Comparison of ENCODE assay signal across 27 cellular contexts in the genomic region with DNA sequence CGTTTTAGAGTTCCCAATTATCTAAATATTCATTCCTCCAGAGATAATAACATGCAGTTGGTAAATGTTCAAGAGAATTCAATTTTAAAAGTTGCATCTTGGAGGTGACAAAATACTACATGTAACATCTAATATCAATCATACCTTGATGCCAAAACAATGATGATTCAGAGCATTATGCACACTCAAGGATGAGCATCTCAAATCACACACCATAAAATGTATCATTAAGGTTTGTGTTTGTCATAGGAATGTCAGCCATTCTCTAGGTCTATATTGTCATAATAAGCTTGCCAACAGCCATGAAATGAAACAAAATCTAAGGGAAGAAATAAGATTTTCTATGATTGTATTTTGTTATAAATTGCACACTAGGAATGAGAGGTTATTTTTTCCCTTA.
"Had no signal": no experiment of that assay in that cellular context is flagged by ENCODE, and none has a peak within 500 bp of the region (broad histone marks: within the 10 kb centered on the region; RNA-seq: fewer than 3 reads in every experiment).

No MANE protein-coding gene starts in this region.

- H3K9me3 ChIP-seq: stomach, suprapubic skin, testis, thoracic aorta, thyroid gland, tibial artery, tibial nerve, transverse colon, upper lobe of left lung, upper lobe of right lung, uterus, vagina had no signal

- H3K4me3 Mint-ChIP-seq: stimulated activated effector memory CD8-positive, alpha-beta T cell treated with anti-CD3 and anti-CD28 coated beads, Interleukin-12 subunit alpha, Interleukin-12 subunit beta, amount 100 ng/mL, for 72 hours; stimulated activated memory B cell treated with anti-CD40 and anti-IgM and Interleukin-4, amounts not matched to agents 10 μg/mL and 1 μg/mL and 100 μg/mL, for 72 hours; stimulated activated naive B cell treated with anti-CD40 and anti-IgM and Interleukin-4, amounts not matched to agents 10 μg/mL and 1 μg/mL and 100 μg/mL, for 72 hours; stimulated activated naive CD8-positive, alpha-beta T cell treated with anti-CD3 and anti-CD28 coated beads, Interleukin-15, amount 100 ng/mL, for 72 hours; stimulated activated naive CD8-positive, alpha-beta T cell treated with anti-CD3 and anti-CD28 coated beads, Interleukin-15, Interleukin-2, amounts not matched to agents 100 ng/mL and 50 ng/mL, for 24 hours; type B pancreatic cell had no signal

- H3K4me3 ChIP-seq: stomach, suprapubic skin, testis, thoracic aorta, thyroid gland, tibial artery, tibial nerve, transverse colon, upper lobe of left lung, upper lobe of right lung, uterus, vagina had no signal

- H3K4me1 Mint-ChIP-seq: stimulated activated effector memory CD8-positive, alpha-beta T cell treated with anti-CD3 and anti-CD28 coated beads, Interleukin-12 subunit alpha, Interleukin-12 subunit beta, amount 100 ng/mL, for 72 hours; stimulated activated memory B cell treated with anti-CD40 and anti-IgM and Interleukin-4, amounts not matched to agents 10 μg/mL and 1 μg/mL and 100 μg/mL, for 72 hours; stimulated activated naive B cell treated with anti-CD40 and anti-IgM and Interleukin-4, amounts not matched to agents 10 μg/mL and 1 μg/mL and 100 μg/mL, for 72 hours; stimulated activated naive CD8-positive, alpha-beta T cell treated with anti-CD3 and anti-CD28 coated beads, Interleukin-15, amount 100 ng/mL, for 72 hours had no signal

- H3K4me1 ChIP-seq: stomach, suprapubic skin, testis, thyroid gland, tibial artery, tibial nerve, transverse colon, upper lobe of left lung, upper lobe of right lung, uterus, vagina had no signal

- H3K36me3 ChIP-seq: stomach, suprapubic skin, thoracic aorta, thyroid gland, tibial artery, tibial nerve, transverse colon, upper lobe of left lung, upper lobe of right lung, uterus, vagina had no signal

- H3K27me3 Mint-ChIP-seq: stimulated activated memory B cell treated with anti-CD40 and anti-IgM and Interleukin-4, amounts not matched to agents 10 μg/mL and 1 μg/mL and 100 μg/mL, for 72 hours; stimulated activated naive B cell treated with anti-CD40 and anti-IgM and Interleukin-4, amounts not matched to agents 10 μg/mL and 1 μg/mL and 100 μg/mL, for 72 hours; stimulated activated naive CD8-positive, alpha-beta T cell treated with anti-CD3 and anti-CD28 coated beads, Interleukin-15, amount 100 ng/mL, for 72 hours; stimulated activated naive CD8-positive, alpha-beta T cell treated with anti-CD3 and anti-CD28 coated beads, Interleukin-15, Interleukin-2, amounts not matched to agents 100 ng/mL and 50 ng/mL, for 24 hours; type B pancreatic cell had no signal

- H3K27ac ChIP-seq: stomach, suprapubic skin, testis, thoracic aorta, thyroid gland, tibial artery, tibial nerve, transverse colon, upper lobe of left lung, upper lobe of right lung, uterus, vagina had no signal

- H3K36me3 Mint-ChIP-seq: stimulated activated effector memory CD8-positive, alpha-beta T cell treated with anti-CD3 and anti-CD28 coated beads, Interleukin-12 subunit alpha, Interleukin-12 subunit beta, amount 100 ng/mL, for 72 hours; stimulated activated memory B cell treated with anti-CD40 and anti-IgM and Interleukin-4, amounts not matched to agents 10 μg/mL and 1 μg/mL and 100 μg/mL, for 72 hours; stimulated activated naive B cell treated with anti-CD40 and anti-IgM and Interleukin-4, amounts not matched to agents 10 μg/mL and 1 μg/mL and 100 μg/mL, for 72 hours; type B pancreatic cell had no signal

- H3K27ac Mint-ChIP-seq: stimulated activated effector memory CD8-positive, alpha-beta T cell treated with anti-CD3 and anti-CD28 coated beads, Interleukin-12 subunit alpha, Interleukin-12 subunit beta, amount 100 ng/mL, for 72 hours; stimulated activated memory B cell treated with anti-CD40 and anti-IgM and Interleukin-4, amounts not matched to agents 10 μg/mL and 1 μg/mL and 100 μg/mL, for 72 hours; stimulated activated naive B cell treated with anti-CD40 and anti-IgM and Interleukin-4, amounts not matched to agents 10 μg/mL and 1 μg/mL and 100 μg/mL, for 72 hours; stimulated activated naive CD8-positive, alpha-beta T cell treated with anti-CD3 and anti-CD28 coated beads, Interleukin-15, amount 100 ng/mL, for 72 hours; stimulated activated naive CD8-positive, alpha-beta T cell treated with anti-CD3 and anti-CD28 coated beads, Interleukin-15, Interleukin-2, amounts not matched to agents 100 ng/mL and 50 ng/mL, for 24 hours; type B pancreatic cell had no signal

- H3K9me3 Mint-ChIP-seq: stimulated activated memory B cell treated with anti-CD40 and anti-IgM and Interleukin-4, amounts not matched to agents 10 μg/mL and 1 μg/mL and 100 μg/mL, for 72 hours; type B pancreatic cell had no signal

- DNase-seq: stimulated activated CD4-positive, alpha-beta T cell treated with anti-CD3 and anti-CD28 coated beads, Interleukin-4, amount 100 ng/mL, for 1 hour; stimulated activated CD4-positive, alpha-beta T cell treated with anti-CD3 and anti-CD28 coated beads, Interleukin-4, amount 100 ng/mL, for 24 hours; stimulated activated CD4-positive, alpha-beta T cell treated with anti-CD3 and anti-CD28 coated beads, Interleukin-4, amount 100 ng/mL, for 4 hours; stimulated activated CD8-positive, alpha-beta memory T cell treated with anti-CD3 and anti-CD28 coated beads, Interleukin-4, amount 100 ng/mL, for 48 hours; stimulated activated naive B cell treated with anti-CD40 and anti-IgM and Interleukin-4, amounts not matched to agents 10 μg/mL and 1 μg/mL and 100 μg/mL, for 72 hours; stimulated activated naive CD4-positive, alpha-beta T cell; stimulated activated naive CD4-positive, alpha-beta T cell treated with Interleukin-2 at 50 U/mL for 16 hours; stimulated activated naive CD8-positive, alpha-beta T cell treated with anti-CD3 and anti-CD28 coated beads, Interleukin-15, amount 100 ng/mL, for 72 hours; stimulated activated naive CD8-positive, alpha-beta T cell treated with anti-CD3 and anti-CD28 coated beads, Interleukin-15, Interleukin-2, amounts not matched to agents 100 U/mL and 50 U/mL, for 24 hours; stomach; substantia nigra; testis; thyroid gland; tibial artery; transverse colon; trophoblast cell; upper lobe of left lung; upper lobe of right lung; uterus had no signal

- H3K27me3 ChIP-seq: stomach, suprapubic skin, testis, thyroid gland, tibial artery, tibial nerve, transverse colon, upper lobe of left lung, upper lobe of right lung, uterus, vagina had no signal
